In genomic region chr15:65650312-65651041, GRCh38 we compare ENCODE assay signal across 1 cellular context.
TF ChIP-seq lines count a peak whose summit lies in the region.

No MANE protein-coding gene starts in this region.

TF ChIP-seq in HepG2, 621 proteins besides CTCF, POLR2A, EP300 and RAD21:
- TF ChIP-seq MTERF4 (CRISPR knock-in tag; IDR thresholded peaks at IDR 0.05) = no peak
- peak; percentile 58; the same call in 1 of the 2 replicates for TF ChIP-seq SSRP1 (CRISPR knock-in tag; IDR thresholded peaks at IDR 0.05)
- TF ChIP-seq ZNF264 (CRISPR knock-in tag; IDR thresholded peaks at IDR 0.05) = no peak
